Comparison of ENCODE assay signal across 8 cellular contexts in genomic region chr19:15452111-15453047, GRCh38. TPM values are rescaled to one million over a fixed set of nuclear protein-coding genes. Genes with fewer than 3 reads are reported as not detected.
DNase-seq lines count a peak whose midpoint lies in the region; ATAC-seq and TF ChIP-seq lines count a peak whose summit lies in the region.

No MANE protein-coding gene starts in this region.

- WGBS in psoas muscle, 3 donors: 5 to 12% (median 12%) methylated on average over 29 to 37 of the region's 37 CpGs

- H3K4me1 ChIP-seq in right atrium auricular region: peaks cover 0 to 37% of the 10 kb centered on the region in 2 donors
- peaks cover 14% of the 10 kb centered on the region for H3K4me1 ChIP-seq in psoas muscle

- peak overlapping the region; percentile 37 to 53 for H3K4me3 ChIP-seq in right atrium auricular region
- H3K4me3 ChIP-seq in psoas muscle: peak overlapping the region; percentile 66

- TF ChIP-seq CTCF in right atrium auricular region (IDR thresholded peaks at IDR 0.05) (no peak), psoas muscle (IDR thresholded peaks at IDR 0.05) (no peak)

- peaks cover 0 to 18% of the 10 kb centered on the region in 2 donors for H3K27me3 ChIP-seq in right atrium auricular region
- H3K27me3 ChIP-seq in psoas muscle (ENCODE audit: insufficient read depth in 3 of 3, low read length in 2 of 3): peaks cover 0 to 25% (median 6%) of the 10 kb centered on the region in 3 donors

- DNase-seq in DMS153 (lab: John Stamatoyannopoulos, UW): peak; percentile 75
- peak; percentile 97 for DNase-seq in HuH-7 (ENCODE audit: low spot score)
- DNase-seq in amniotic epithelial cell (ENCODE audit: low read depth): peak; percentile 91
- peak; percentile 93 for DNase-seq in right atrium auricular region (ENCODE audit: low spot score)
- peak; percentile 93 to 98 for DNase-seq in psoas muscle
- no peak for DNase-seq in NCI-H510A treated with DMSO at 0.1 percent for 48 hours (lab: John Stamatoyannopoulos, UW)

- intact Hi-C loops in psoas muscle (cut with DNase I): loop anchor here (5.0 to 10.0 kb wide), 4 partner anchors 102 to 278 kb away; no protein-coding TSS in a partner anchor

- ATAC-seq in psoas muscle: peak; percentile 79 to 81 (median 80)
- no peak for ATAC-seq in HG02938 (IDR thresholded peaks at IDR 0.05; ENCODE audit: unreplicated experiment)
- no peak for ATAC-seq in GM21529 (IDR thresholded peaks at IDR 0.05; ENCODE audit: unreplicated experiment)

- no peaks in the 10 kb centered on the region for H3K36me3 ChIP-seq in right atrium auricular region
- H3K36me3 ChIP-seq in psoas muscle (ENCODE audit: insufficient read depth in 1 of 2, low read depth in 1 of 2): no peaks in the 10 kb centered on the region

- no peaks in the 10 kb centered on the region for H3K9me3 ChIP-seq in right atrium auricular region
- H3K9me3 ChIP-seq in psoas muscle: no peaks in the 10 kb centered on the region

- peak overlapping the region; percentile 70 to 73 for H3K27ac ChIP-seq in right atrium auricular region
- peak overlapping the region; percentile 59 for H3K27ac ChIP-seq in psoas muscle

RNA-seq across cellular contexts. Expression of gene WIZ, which starts 2.6 kb away (rescaled TPM):
- 10 to 100 TPM; 22.4 to 44.2 TPM for total RNA-seq in right atrium auricular region
- 10 to 100 TPM; 16.6 to 39.1 (median 25.8) TPM for total RNA-seq in psoas muscle
- polyA plus RNA-seq in psoas muscle: 10 to 100 TPM; 16.6 to 22.9 (median 20.7) TPM

RNA-seq across cellular contexts. Expression of gene RASAL3, which starts 12.0 kb away (rescaled TPM):
- total RNA-seq in right atrium auricular region: 1 to 10 TPM in 1 of 2 donors, under 1 TPM in 1; 0.48 to 1.7 TPM
- 1 to 10 TPM in 2 of 4 donors, under 1 TPM in 2; 0.47 to 2.0 (median 1.0) TPM for total RNA-seq in psoas muscle
- under 1 TPM; 0.21 to 0.47 (median 0.34) TPM for polyA plus RNA-seq in psoas muscle

RNA-seq across cellular contexts. Expression of gene PGLYRP2, which starts 26.9 kb away (rescaled TPM):
- not detected for total RNA-seq in right atrium auricular region
- not detected for total RNA-seq in psoas muscle
- not detected for polyA plus RNA-seq in psoas muscle

RNA-seq across cellular contexts. Expression of gene AKAP8L, which starts 33.6 kb away (rescaled TPM):
- total RNA-seq in right atrium auricular region (10 to 100 TPM; 66.5 to 78.2 TPM), psoas muscle (10 to 100 TPM; 37.3 to 66.2 (median 54.3) TPM)
- 10 to 100 TPM; 34.6 to 72.9 (median 46.7) TPM for polyA plus RNA-seq in psoas muscle

RNA-seq across cellular contexts. Expression of gene CYP4F22, which starts 55.9 kb away (rescaled TPM):
- total RNA-seq in right atrium auricular region: not detected
- total RNA-seq in psoas muscle: under 1 TPM in 1 of 4 donors, not detected in 3; 0.29 TPM
- polyA plus RNA-seq in psoas muscle: under 1 TPM; 0.04 to 0.30 (median 0.17) TPM

Comparison
In these comparisons a context has a peak if more than half of its experiments do, and no peak if none do; other contexts are left out.
1. ATAC-seq: peak in psoas muscle (4 of 4); none in HG02938 (single experiment) and GM21529 (single experiment).